Comparison of ENCODE assay signal across 1 cellular context in genomic region chr4:185681604-185682003, GRCh38.
TF ChIP-seq lines count a peak whose summit lies in the region.

No MANE protein-coding gene starts in this region.

TF ChIP-seq in GM23338, 12 proteins besides CTCF, POLR2A, EP300 and RAD21 (continued from another document):
- no peak for TF ChIP-seq ZNF462 (CRISPR knock-in tag; IDR thresholded peaks at IDR 0.05)
- no peak for TF ChIP-seq REST (IDR thresholded peaks at IDR 0.05; ENCODE audit: unreplicated experiment)
- TF ChIP-seq NANOG (IDR thresholded peaks at IDR 0.05; ENCODE audit: borderline replicate concordance), result no peak
- TF ChIP-seq ZNF331 (CRISPR knock-in tag; IDR thresholded peaks at IDR 0.05; ENCODE audit: low read depth), result no peak
- no peak for TF ChIP-seq CREB1 (CRISPR knock-in tag; IDR thresholded peaks at IDR 0.05; ENCODE audit: low read depth)
- TF ChIP-seq JUNB (IDR thresholded peaks at IDR 0.05; ENCODE audit: unreplicated experiment), result no peak
- no peak for TF ChIP-seq POLR2AphosphoS5 (IDR thresholded peaks at IDR 0.05; ENCODE audit: low read depth)
- TF ChIP-seq EZH2 (IDR thresholded peaks at IDR 0.05; ENCODE audit: low read depth, unreplicated experiment), result no peak
- TF ChIP-seq ZNF114 (CRISPR knock-in tag; IDR thresholded peaks at IDR 0.05), result no peak
